Comparison of ENCODE assay signal across 22 cellular contexts in genomic region chr7:112260941-112261340, GRCh38. TPM values are rescaled to one million over a fixed set of nuclear protein-coding genes. Genes with fewer than 3 reads are reported as not detected.
DNase-seq lines count a peak whose midpoint lies in the region; ATAC-seq, FAIRE-seq and TF ChIP-seq lines count a peak whose summit lies in the region.
"Had no signal": no experiment of that assay in that cellular context is flagged by ENCODE, and none has a peak within 500 bp of the region (broad histone marks: within the 10 kb centered on the region; RNA-seq: fewer than 3 reads in every experiment).

No MANE protein-coding gene starts in this region.

- POLR2A ChIA-PET in endothelial cell of umbilical vein (lab: Charles Lee), result no interaction called here
- POLR2A ChIA-PET in CD8-positive, alpha-beta T cell (lab: Charles Lee), result no interaction called here

- no peak overlapping the region for H3K4me3 ChIP-seq in endothelial cell of umbilical vein (replicated peaks in 1 of 3; ENCODE audit: insufficient read depth in 1 of 3, low read depth in 1 of 3, low read length in 3 of 3)
- no peak overlapping the region for H3K4me3 ChIP-seq in mesendoderm (ENCODE audit: low read length)
- no peak overlapping the region for H3K4me3 ChIP-seq in WERI-Rb-1 (ENCODE audit: low read depth, low read length)
- no peak overlapping the region for H3K4me3 ChIP-seq in CD8-positive, alpha-beta T cell (ENCODE audit: low read depth, low read length)
- H3K4me3 ChIP-seq: BLaER1, GM23338 had no signal

- no peak overlapping the region for H3K27ac ChIP-seq in endothelial cell of umbilical vein (ENCODE audit: insufficient read depth, low read depth, low read length)
- H3K27ac ChIP-seq in mesendoderm (ENCODE audit: low read depth, low read length), result no peak overlapping the region
- no peak overlapping the region for H3K27ac ChIP-seq in WERI-Rb-1
- H3K27ac ChIP-seq in CD8-positive, alpha-beta T cell (ENCODE audit: low read depth, low read length), result no peak overlapping the region
- H3K27ac ChIP-seq: BLaER1 had no signal

- no peak overlapping the region for H2BK15ac ChIP-seq in mesendoderm (replicated peaks; ENCODE audit: low read depth)

- ATAC-seq in HG03378 (IDR thresholded peaks at IDR 0.05; ENCODE audit: unreplicated experiment), result no peak
- no peak for ATAC-seq in CD8-positive, alpha-beta T cell
- ATAC-seq: GM23338, HCT116, HepG2 had no signal

- DNase-seq in HT-29 (ENCODE audit: low spot score), result peak; percentile 26
- no peak for DNase-seq in endothelial cell of umbilical vein (ENCODE audit: low read depth, low spot score)
- DNase-seq in mesendoderm, result peak; percentile 33
- no peak for DNase-seq in WERI-Rb-1
- DNase-seq in DMS53 treated with DMSO at 0.1 percent for 48 hours (lab: John Stamatoyannopoulos, UW; ENCODE audit: unreplicated experiment), result no peak
- DNase-seq in CD8-positive, alpha-beta T cell, result no peak
- DNase-seq: 8988T; Calu3; CD4-positive, alpha-beta memory T cell; DMS79; GDM1; H7; HFFc6 had no signal

- H3K79me1 ChIP-seq in mesendoderm (ENCODE audit: low read length), result no peaks in the 10 kb centered on the region

- no peak overlapping the region for H3K56ac ChIP-seq in mesendoderm (ENCODE audit: low read length)

- no peaks in the 10 kb centered on the region for H3K79me2 ChIP-seq in endothelial cell of umbilical vein (ENCODE audit: control insufficient read depth, insufficient read depth, low read length)
- peaks cover 4% of the 10 kb centered on the region for H3K79me2 ChIP-seq in mesendoderm (ENCODE audit: control insufficient read depth, insufficient read depth, low read length)

- WGBS in mesendoderm (ENCODE audit: extremely low coverage, insufficient coverage, low lambda C conversion rate), result no CpG with 5 or more reads among the region's 2 CpGs

- no peak for TF ChIP-seq POLR2A in endothelial cell of umbilical vein (IDR thresholded peaks at IDR 0.05; ENCODE audit: low read depth, low read length)

- H3K4me1 ChIP-seq in endothelial cell of umbilical vein (ENCODE audit: control insufficient read depth, extremely low read depth, insufficient read depth, low read length) (no peaks in the 10 kb centered on the region), mesendoderm (ENCODE audit: control insufficient read depth, low read depth, low read length) (peaks cover 5% of the 10 kb centered on the region)
- H3K4me1 ChIP-seq in CD8-positive, alpha-beta T cell (ENCODE audit: insufficient read depth, low read length), result no peaks in the 10 kb centered on the region

- no TSS peak for BruUV-seq in endothelial cell of umbilical vein (replicated peaks; lab: Mats Ljungman, UMichigan)

- intact Hi-C loops in endothelial cell of umbilical vein (cut with micrococcal nuclease), result no loop called here
- intact Hi-C loops in CD8-positive, alpha-beta T cell (cut with DNase I, micrococcal nuclease), result no loop called here

- FAIRE-seq in endothelial cell of umbilical vein (lab: Jason Lieb, UNC), result peak; percentile 28
- FAIRE-seq: GM12892, GM18507, HepG2 had no signal

- H3K9ac ChIP-seq in endothelial cell of umbilical vein (replicated peaks; ENCODE audit: extremely low read depth, insufficient read depth, low read length) (no peak overlapping the region), mesendoderm (ENCODE audit: low read length) (no peak overlapping the region)
- H3K9ac ChIP-seq: BLaER1 had no signal

- H3K9me1 ChIP-seq in endothelial cell of umbilical vein (replicated peaks; ENCODE audit: control insufficient read depth, extremely low read depth, insufficient read depth, low read length), result no peaks in the 10 kb centered on the region

- CTCF ChIA-PET in endothelial cell of umbilical vein (lab: Charles Lee), result no interaction called here
- CTCF ChIA-PET in CD8-positive, alpha-beta T cell (lab: Charles Lee), result interaction anchor here (0.6 kb wide), 1 partner anchor 232 kb away, joined by 4 read pairs; no protein-coding TSS in a partner anchor

- no peak overlapping the region for H2BK120ac ChIP-seq in mesendoderm (ENCODE audit: low read depth, low read length)

- no peak overlapping the region for H3K4ac ChIP-seq in mesendoderm (ENCODE audit: low read depth, low read length)

- dilution Hi-C loops in endothelial cell of umbilical vein (cut with MboI; ENCODE audit: extremely low pct_ligation_motif_present, low sequenced_read_pairs), result no loop called here

- TF ChIP-seq CTCF in endothelial cell of umbilical vein (IDR thresholded peaks at IDR 0.05; ENCODE audit: extremely low read depth in 1 of 2, insufficient read depth in 1 of 2, low read depth in 1 of 2, low read length in 2 of 2) (no peak), WERI-Rb-1 (IDR thresholded peaks at IDR 0.05; ENCODE audit: low read depth, low read length) (no peak)
- TF ChIP-seq CTCF in CD8-positive, alpha-beta T cell (IDR thresholded peaks at IDR 0.05), result no peak

- no peak overlapping the region for H3K23ac ChIP-seq in mesendoderm (ENCODE audit: low read length)

- no peaks in the 10 kb centered on the region for H3K9me3 ChIP-seq in endothelial cell of umbilical vein (replicated peaks; ENCODE audit: control insufficient read depth, insufficient read depth, low read length)
- H3K9me3 ChIP-seq in WERI-Rb-1 (ENCODE audit: severe bottlenecking), result no peaks in the 10 kb centered on the region
- no peaks in the 10 kb centered on the region for H3K9me3 ChIP-seq in CD8-positive, alpha-beta T cell (ENCODE audit: low read length)
- H3K9me3 ChIP-seq: BLaER1 had no signal

- H3K36me3 ChIP-seq in endothelial cell of umbilical vein (ENCODE audit: control insufficient read depth in 2 of 2, extremely low read depth in 1 of 2, insufficient read depth in 2 of 2, low read length in 2 of 2) (no peaks in the 10 kb centered on the region), mesendoderm (ENCODE audit: control insufficient read depth, insufficient read depth, low read length) (no peaks in the 10 kb centered on the region), WERI-Rb-1 (no peaks in the 10 kb centered on the region)
- no peaks in the 10 kb centered on the region for H3K36me3 ChIP-seq in CD8-positive, alpha-beta T cell (ENCODE audit: insufficient read depth, low read length)
- H3K36me3 ChIP-seq: BLaER1 had no signal

- H3K27ac Mint-ChIP-seq in CD8-positive, alpha-beta T cell, result no peak overlapping the region
- H3K27ac Mint-ChIP-seq: CD14-positive monocyte, GM23338, HFFc6 had no signal

- H3K4me1 Mint-ChIP-seq in CD8-positive, alpha-beta T cell (ENCODE audit: low read depth), result peaks cover 48% of the 10 kb centered on the region

- no peaks in the 10 kb centered on the region for H4K20me1 ChIP-seq in endothelial cell of umbilical vein (replicated peaks; ENCODE audit: control insufficient read depth, extremely low read depth, insufficient read depth, low read length)

- H2AK5ac ChIP-seq in mesendoderm (ENCODE audit: low read length), result no peak overlapping the region

- H3K18ac ChIP-seq in mesendoderm (ENCODE audit: low read length), result no peak overlapping the region

- no peak overlapping the region for H2AFZ ChIP-seq in endothelial cell of umbilical vein (ENCODE audit: low read depth, low read length)
- H2AFZ ChIP-seq: GM23338 had no signal

- no peak overlapping the region for H3K4me2 ChIP-seq in endothelial cell of umbilical vein (ENCODE audit: insufficient read depth, low read length)
- H3K4me2 ChIP-seq in mesendoderm (ENCODE audit: low read length), result no peak overlapping the region
- H3K4me2 ChIP-seq: BLaER1 had no signal

- no peak overlapping the region for H3K4me3 Mint-ChIP-seq in CD8-positive, alpha-beta T cell
- H3K4me3 Mint-ChIP-seq: CD14-positive monocyte; CD4-positive, alpha-beta memory T cell; GM23338; HFFc6; IgD-negative memory B cell had no signal

- no peak overlapping the region for H2BK5ac ChIP-seq in mesendoderm (ENCODE audit: low read length)

- no peaks in the 10 kb centered on the region for H3K27me3 ChIP-seq in endothelial cell of umbilical vein (ENCODE audit: control insufficient read depth in 2 of 2, insufficient read depth in 2 of 2, low read length in 2 of 2)
- no peaks in the 10 kb centered on the region for H3K27me3 ChIP-seq in mesendoderm (ENCODE audit: insufficient read depth, low read length, poor library complexity)
- H3K27me3 ChIP-seq in WERI-Rb-1 (ENCODE audit: insufficient read depth, low read depth, severe bottlenecking), result no peaks in the 10 kb centered on the region
- no peaks in the 10 kb centered on the region for H3K27me3 ChIP-seq in CD8-positive, alpha-beta T cell (ENCODE audit: insufficient read depth, low read length)
- H3K27me3 ChIP-seq: BLaER1 had no signal

- H3K36me3 Mint-ChIP-seq in CD8-positive, alpha-beta T cell, result no peaks in the 10 kb centered on the region

- no peaks in the 10 kb centered on the region for H3K27me3 Mint-ChIP-seq in CD8-positive, alpha-beta T cell (ENCODE audit: low read depth)
- H3K27me3 Mint-ChIP-seq: CD4-positive, alpha-beta memory T cell; IgD-negative memory B cell had no signal

- H4K8ac ChIP-seq in mesendoderm (ENCODE audit: low read depth, low read length), result no peak overlapping the region

- no peak overlapping the region for H4K5ac ChIP-seq in mesendoderm (ENCODE audit: low read length)

- no peaks in the 10 kb centered on the region for H3K9me3 Mint-ChIP-seq in CD8-positive, alpha-beta T cell
- H3K9me3 Mint-ChIP-seq: CD14-positive monocyte; CD4-positive, alpha-beta memory T cell; GM23338; HFFc6; IgD-negative memory B cell had no signal

RNA-seq across cellular contexts. Expression of gene ZNF277, which starts 54.4 kb away (rescaled TPM):
- total RNA-seq in HT-29 (2014; rRNA removed; shearing (Covaris generic)), result 7.9 and 11.0 TPM in 2 replicates
- 19.0 and 22.6 TPM in 2 replicates for total RNA-seq in endothelial cell of umbilical vein
- 4.6 and 7.8 TPM in 2 replicates for polyA plus RNA-seq in endothelial cell of umbilical vein
- 11.9 and 13.0 TPM in 2 replicates for polyA plus RNA-seq in endothelial cell of umbilical vein (2011; cell fraction: cytosol; rRNA removed)
- polyA plus RNA-seq in endothelial cell of umbilical vein (2011; cell fraction: nucleus; rRNA removed), result 6.8 and 7.8 TPM in 2 replicates
- polyA plus RNA-seq in endothelial cell of umbilical vein (2012), result 19.8 and 22.3 TPM in 2 replicates
- 8.4 and 11.6 TPM in 2 replicates for polyA minus RNA-seq in endothelial cell of umbilical vein
- 10.2 TPM for polyA minus RNA-seq in endothelial cell of umbilical vein (2011; cell fraction: cytosol; rRNA and poly(A)+ RNA removed)
- 15.1 and 21.9 TPM in 2 replicates for polyA minus RNA-seq in endothelial cell of umbilical vein (2011; cell fraction: nucleus; rRNA and poly(A)+ RNA removed)
- 12.9 TPM for polyA plus RNA-seq in mesendoderm (2013, experiment 1 of 2)
- 11.7 TPM for polyA plus RNA-seq in mesendoderm (2013, experiment 2 of 2)
- 10 to 100 TPM; 19.6 to 22.5 TPM for total RNA-seq in CD8-positive, alpha-beta T cell

RNA-seq across cellular contexts. Expression of gene DOCK4, which starts 54.7 kb away (rescaled TPM):
- 3.2 and 4.9 TPM in 2 replicates for total RNA-seq in HT-29 (2014; rRNA removed; shearing (Covaris generic))
- 164 TPM in 2 replicates for total RNA-seq in endothelial cell of umbilical vein
- polyA plus RNA-seq in endothelial cell of umbilical vein, result 37.5 and 47.4 TPM in 2 replicates
- 37.7 and 38.6 TPM in 2 replicates for polyA plus RNA-seq in endothelial cell of umbilical vein (2011; cell fraction: cytosol; rRNA removed)
- 168 and 178 TPM in 2 replicates for polyA plus RNA-seq in endothelial cell of umbilical vein (2011; cell fraction: nucleus; rRNA removed)
- polyA plus RNA-seq in endothelial cell of umbilical vein (2012), result 69.2 and 79.1 TPM in 2 replicates
- 246 and 289 TPM in 2 replicates for polyA minus RNA-seq in endothelial cell of umbilical vein
- polyA minus RNA-seq in endothelial cell of umbilical vein (2011; cell fraction: cytosol; rRNA and poly(A)+ RNA removed), result 1.7 TPM
- 603 and 865 TPM in 2 replicates for polyA minus RNA-seq in endothelial cell of umbilical vein (2011; cell fraction: nucleus; rRNA and poly(A)+ RNA removed)
- polyA plus RNA-seq in mesendoderm (2013, experiment 1 of 2), result 10.0 TPM
- 11.5 TPM for polyA plus RNA-seq in mesendoderm (2013, experiment 2 of 2)
- total RNA-seq in CD8-positive, alpha-beta T cell, result under 1 TPM; 0.16 to 0.17 TPM
- polyA plus RNA-seq: IgD-negative memory B cell had no signal

Comparison
In these comparisons a context has a peak if more than half of its experiments do, and no peak if none do; other contexts are left out.
1. DNase-seq: peak in HT-29 (single experiment) and mesendoderm (single experiment); none in endothelial cell of umbilical vein (single experiment), WERI-Rb-1 (single experiment), DMS53 treated with DMSO at 0.1 percent for 48 hours (single experiment) and CD8-positive, alpha-beta T cell (0 of 7).
2. RNA of gene DOCK4, which starts 54.7 kb away (total RNA-seq): 164 TPM in endothelial cell of umbilical vein; 3.2 to 4.9 TPM in HT-29 and 0.16 to 0.17 TPM in CD8-positive, alpha-beta T cell; every median in the first group is over 10 times any median in the second.